In genomic region chr11:66429983-66430602, GRCh38 we compare ENCODE assay signal across 1 cellular context.
TF ChIP-seq lines count a peak whose summit lies in the region.

No MANE protein-coding gene starts in this region.

TF ChIP-seq in IMR-90, 13 proteins besides CTCF, POLR2A, EP300 and RAD21:
- peak; percentile 96 for TF ChIP-seq SMC3 (IDR thresholded peaks at IDR 0.05; ENCODE audit: low read depth, low read length)
- no peak for TF ChIP-seq RCOR1 (IDR thresholded peaks at IDR 0.05; ENCODE audit: insufficient replicate concordance, low read length)
- no peak for TF ChIP-seq BHLHE40 (IDR thresholded peaks at IDR 0.05; ENCODE audit: low read depth, low read length)
- TF ChIP-seq MAZ (IDR thresholded peaks at IDR 0.05; ENCODE audit: borderline replicate concordance, low read depth, low read length): no peak
- no peak for TF ChIP-seq MAFK (IDR thresholded peaks at IDR 0.05; ENCODE audit: low read depth, low read length)
- TF ChIP-seq RFX5 (IDR thresholded peaks at IDR 0.05; ENCODE audit: low read depth, low read length): no peak
- 0 out of 2 replicates have a peak, but pooled peaks have one; percentile 35 for TF ChIP-seq MXI1 (IDR thresholded peaks at IDR 0.05; ENCODE audit: borderline replicate concordance, low read depth, low read length)
